In genomic region chr14:23694085-23694975, GRCh38 we compare ENCODE assay signal across 1 cellular context.
TF ChIP-seq lines count a peak whose summit lies in the region.

No MANE protein-coding gene starts in this region.

TF ChIP-seq in HepG2, 621 proteins besides CTCF, POLR2A, EP300 and RAD21 (continued from another document and continues in another):
- no peak for TF ChIP-seq MAX (IDR thresholded peaks at IDR 0.05)
- no peak for TF ChIP-seq PAF1 (CRISPR knock-in tag; IDR thresholded peaks at IDR 0.05)
- TF ChIP-seq ZBTB44 (CRISPR knock-in tag; IDR thresholded peaks at IDR 0.05): no peak
- peak; percentile 36 for TF ChIP-seq ZNF781 (CRISPR knock-in tag; IDR thresholded peaks at IDR 0.05; ENCODE audit: borderline replicate concordance, not compliant biosample characterization)
- TF ChIP-seq ZFP41 (CRISPR knock-in tag; IDR thresholded peaks at IDR 0.05; ENCODE audit: borderline replicate concordance): 0 out of 2 replicates have a peak, but pooled peaks have one; percentile 52
- no peak for TF ChIP-seq ZNF318 (CRISPR knock-in tag; IDR thresholded peaks at IDR 0.05)
- TF ChIP-seq ETS1 (CRISPR knock-in tag; IDR thresholded peaks at IDR 0.05): no peak
- TF ChIP-seq ZZZ3 (CRISPR knock-in tag; IDR thresholded peaks at IDR 0.05; ENCODE audit: borderline replicate concordance): no peak
- no peak for TF ChIP-seq RCOR2 (CRISPR knock-in tag; IDR thresholded peaks at IDR 0.05)
- no peak for TF ChIP-seq SMARCE1 (IDR thresholded peaks at IDR 0.05; ENCODE audit: borderline replicate concordance)
- peak; percentile 71 for TF ChIP-seq TBL1XR1 (IDR thresholded peaks at IDR 0.05; ENCODE audit: borderline replicate concordance, low read length, partially characterized antibody)
- TF ChIP-seq ZBTB2 (CRISPR knock-in tag; IDR thresholded peaks at IDR 0.05; ENCODE audit: low read depth): no peak
- TF ChIP-seq KDM4B (CRISPR knock-in tag; IDR thresholded peaks at IDR 0.05): peak; percentile 60
- TF ChIP-seq MXD4 (CRISPR knock-in tag; IDR thresholded peaks at IDR 0.05): no peak
- peak; percentile 87 for TF ChIP-seq SALL2 (CRISPR knock-in tag; IDR thresholded peaks at IDR 0.05)
- TF ChIP-seq ARNT (IDR thresholded peaks at IDR 0.05): no peak
- no peak for TF ChIP-seq ARID2 (CRISPR knock-in tag; IDR thresholded peaks at IDR 0.05; ENCODE audit: borderline replicate concordance)
- TF ChIP-seq EED (CRISPR knock-in tag; IDR thresholded peaks at IDR 0.05): peak; percentile 66; the same call in 1 of the 2 replicates
- no peak for TF ChIP-seq MATR3 (CRISPR knock-in tag; IDR thresholded peaks at IDR 0.05)
- TF ChIP-seq ZNF550 (CRISPR knock-in tag; IDR thresholded peaks at IDR 0.05; ENCODE audit: borderline replicate concordance): no peak
- 0 out of 2 replicates have a peak, but pooled peaks have one; percentile 73 for TF ChIP-seq FUBP1 (CRISPR knock-in tag; IDR thresholded peaks at IDR 0.05; ENCODE audit: borderline replicate concordance)
- TF ChIP-seq NFKBIZ (CRISPR knock-in tag; IDR thresholded peaks at IDR 0.05): no peak
- no peak; the same call in 1 of the 2 replicates for TF ChIP-seq ZNF614 (CRISPR knock-in tag; IDR thresholded peaks at IDR 0.05; ENCODE audit: borderline replicate concordance)
- no peak for TF ChIP-seq MAFG (CRISPR knock-in tag; IDR thresholded peaks at IDR 0.05)
- 0 out of 2 replicates have a peak, but pooled peaks have one; percentile 33 for TF ChIP-seq CC2D1A (CRISPR knock-in tag; IDR thresholded peaks at IDR 0.05)
- TF ChIP-seq MAF1 (CRISPR knock-in tag; IDR thresholded peaks at IDR 0.05; ENCODE audit: borderline replicate concordance): no peak
- no peak; the same call in 1 of the 2 replicates for TF ChIP-seq TSC22D2 (CRISPR knock-in tag; IDR thresholded peaks at IDR 0.05; ENCODE audit: borderline replicate concordance)
- TF ChIP-seq PLSCR1 (CRISPR knock-in tag; IDR thresholded peaks at IDR 0.05; ENCODE audit: borderline replicate concordance): no peak
- TF ChIP-seq ZFY (CRISPR knock-in tag; IDR thresholded peaks at IDR 0.05): peak; percentile 30; the same call in 1 of the 2 replicates
- TF ChIP-seq FOXJ3 (CRISPR knock-in tag; IDR thresholded peaks at IDR 0.05; ENCODE audit: borderline replicate concordance): peak; percentile 59; the same call in 1 of the 2 replicates
- TF ChIP-seq ZHX2 (IDR thresholded peaks at IDR 0.05; ENCODE audit: low read depth): no peak
- TF ChIP-seq ZHX2 (CRISPR knock-in tag; IDR thresholded peaks at IDR 0.05; ENCODE audit: borderline replicate concordance): no peak
- TF ChIP-seq TOE1 (CRISPR knock-in tag; IDR thresholded peaks at IDR 0.05): no peak
- TF ChIP-seq FOXP4 (CRISPR knock-in tag; IDR thresholded peaks at IDR 0.05): no peak; the same call in 1 of the 2 replicates
